Comparison of ENCODE assay signal across 1 cellular context in genomic region chr2:208135794-208136369, GRCh38.
TF ChIP-seq lines count a peak whose summit lies in the region.

No MANE protein-coding gene starts in this region.

TF ChIP-seq in HepG2, 621 proteins besides CTCF, POLR2A, EP300 and RAD21 (continued from another document and continues in another):
- TF ChIP-seq TP53 (CRISPR knock-in tag; conservative IDR thresholded peaks at IDR 0.05), result no peak
- TF ChIP-seq HOXA5 (CRISPR knock-in tag; IDR thresholded peaks at IDR 0.05), result 0 out of 2 replicates have a peak, but pooled peaks have one; percentile 35
- peak; percentile 66 for TF ChIP-seq SAP130 (CRISPR knock-in tag; IDR thresholded peaks at IDR 0.05; ENCODE audit: low read depth)
- no peak for TF ChIP-seq TBP (CRISPR knock-in tag; IDR thresholded peaks at IDR 0.05)
- TF ChIP-seq ERF (CRISPR knock-in tag; IDR thresholded peaks at IDR 0.05), result peak; percentile 70; the same call in 1 of the 2 replicates
- TF ChIP-seq TFDP1 (CRISPR knock-in tag; IDR thresholded peaks at IDR 0.05; ENCODE audit: borderline replicate concordance), result peak; percentile 39; the same call in 1 of the 2 replicates
- peak; percentile 74 for TF ChIP-seq HNF4G (IDR thresholded peaks at IDR 0.05; ENCODE audit: borderline replicate concordance, low read depth, low read length)
- no peak for TF ChIP-seq HNF4G (CRISPR knock-in tag; IDR thresholded peaks at IDR 0.05; ENCODE audit: borderline replicate concordance, low read depth)
- peak; percentile 65; the same call in 1 of the 2 replicates for TF ChIP-seq POGZ (CRISPR knock-in tag; IDR thresholded peaks at IDR 0.05)
- peak; percentile 58; the same call in 1 of the 2 replicates for TF ChIP-seq ELF3 (CRISPR knock-in tag; IDR thresholded peaks at IDR 0.05)
- TF ChIP-seq TARDBP (CRISPR knock-in tag; IDR thresholded peaks at IDR 0.05), result peak; percentile 75
- TF ChIP-seq WIZ (CRISPR knock-in tag; IDR thresholded peaks at IDR 0.05), result peak; percentile 78; the same call in 1 of the 2 replicates
- peak; percentile 94 for TF ChIP-seq TEF (CRISPR knock-in tag; IDR thresholded peaks at IDR 0.05)
- no peak for TF ChIP-seq SMARCC2 (IDR thresholded peaks at IDR 0.05)
- TF ChIP-seq ZNF644 (CRISPR knock-in tag; IDR thresholded peaks at IDR 0.05; ENCODE audit: low read depth), result peak; percentile 98
- 0 out of 2 replicates have a peak, but pooled peaks have one; percentile 53 for TF ChIP-seq ZNF501 (CRISPR knock-in tag; IDR thresholded peaks at IDR 0.05)
- peak; percentile 29; the same call in 1 of the 2 replicates for TF ChIP-seq NCOA2 (CRISPR knock-in tag; IDR thresholded peaks at IDR 0.05)
- TF ChIP-seq GATAD1 (CRISPR knock-in tag; IDR thresholded peaks at IDR 0.05), result peak; percentile 24; the same call in 1 of the 2 replicates
- no peak for TF ChIP-seq NR2F6 (IDR thresholded peaks at IDR 0.05)
- TF ChIP-seq NR2F6 (CRISPR knock-in tag; IDR thresholded peaks at IDR 0.05), result peak; percentile 33; the same call in 1 of the 2 replicates
- 0 out of 2 replicates have a peak, but pooled peaks have one; percentile 46 for TF ChIP-seq ZMYM4 (CRISPR knock-in tag; IDR thresholded peaks at IDR 0.05)
- no peak for TF ChIP-seq ZNF124 (CRISPR knock-in tag; IDR thresholded peaks at IDR 0.05)
- peak; percentile 40; the same call in 1 of the 2 replicates for TF ChIP-seq DRAP1 (CRISPR knock-in tag; IDR thresholded peaks at IDR 0.05)
- TF ChIP-seq TEAD3 (CRISPR knock-in tag; optimal IDR thresholded peaks at IDR 0.05; ENCODE audit: borderline replicate concordance), result peak; percentile 49
- TF ChIP-seq PITX1 (CRISPR knock-in tag; IDR thresholded peaks at IDR 0.05), result peak; percentile 77
- no peak for TF ChIP-seq ZNF563 (CRISPR knock-in tag; IDR thresholded peaks at IDR 0.05)
- peak; percentile 52; the same call in 1 of the 2 replicates for TF ChIP-seq ZNF687 (CRISPR knock-in tag; IDR thresholded peaks at IDR 0.05)
- TF ChIP-seq ZNF121 (CRISPR knock-in tag; IDR thresholded peaks at IDR 0.05), result 0 out of 2 replicates have a peak, but pooled peaks have one; percentile 13
- TF ChIP-seq SRSF9 (IDR thresholded peaks at IDR 0.05; ENCODE audit: borderline replicate concordance, insufficient read depth, low read depth, low read length, poor library complexity, severe bottlenecking), result no peak
- TF ChIP-seq NRL (CRISPR knock-in tag; IDR thresholded peaks at IDR 0.05; ENCODE audit: borderline replicate concordance), result 0 out of 2 replicates have a peak, but pooled peaks have one; percentile 66
- TF ChIP-seq ZNF574 (CRISPR knock-in tag; IDR thresholded peaks at IDR 0.05), result 0 out of 2 replicates have a peak, but pooled peaks have one; percentile 23
- TF ChIP-seq HDAC2 (CRISPR knock-in tag; IDR thresholded peaks at IDR 0.05), result peak; percentile 85
- peak; percentile 79; the same call in 1 of the 2 replicates for TF ChIP-seq ZNF362 (CRISPR knock-in tag; IDR thresholded peaks at IDR 0.05; ENCODE audit: borderline replicate concordance)
- no peak for TF ChIP-seq IKZF4 (CRISPR knock-in tag; IDR thresholded peaks at IDR 0.05; ENCODE audit: borderline replicate concordance, low read depth, not compliant biosample characterization)
- peak; percentile 68; the same call in 1 of the 2 replicates for TF ChIP-seq ZNF335 (CRISPR knock-in tag; IDR thresholded peaks at IDR 0.05)
- 0 out of 2 replicates have a peak, but pooled peaks have one; percentile 3 for TF ChIP-seq IRX3 (CRISPR knock-in tag; IDR thresholded peaks at IDR 0.05; ENCODE audit: borderline replicate concordance, low read depth)
- TF ChIP-seq ZBTB25 (CRISPR knock-in tag; IDR thresholded peaks at IDR 0.05), result 0 out of 2 replicates have a peak, but pooled peaks have one; percentile 60
- peak; percentile 51; the same call in 1 of the 2 replicates for TF ChIP-seq SMYD3 (CRISPR knock-in tag; IDR thresholded peaks at IDR 0.05)
- peak; percentile 40 for TF ChIP-seq MAX (IDR thresholded peaks at IDR 0.05)
- TF ChIP-seq ZNF337 (CRISPR knock-in tag; IDR thresholded peaks at IDR 0.05; ENCODE audit: borderline replicate concordance, low read depth), result no peak
- peak; percentile 32; the same call in 1 of the 2 replicates for TF ChIP-seq YEATS4 (CRISPR knock-in tag; IDR thresholded peaks at IDR 0.05; ENCODE audit: borderline replicate concordance)
- 0 out of 2 replicates have a peak, but pooled peaks have one; percentile 39 for TF ChIP-seq KLF9 (CRISPR knock-in tag; IDR thresholded peaks at IDR 0.05; ENCODE audit: low read depth)
- TF ChIP-seq ARNTL (CRISPR knock-in tag; IDR thresholded peaks at IDR 0.05), result peak; percentile 58; the same call in 1 of the 2 replicates
- 0 out of 2 replicates have a peak, but pooled peaks have one; percentile 52 for TF ChIP-seq ZNF44 (CRISPR knock-in tag; IDR thresholded peaks at IDR 0.05)
- TF ChIP-seq KMT2B (CRISPR knock-in tag; IDR thresholded peaks at IDR 0.05), result peak; percentile 59; the same call in 1 of the 2 replicates
- TF ChIP-seq ASH2L (IDR thresholded peaks at IDR 0.05; ENCODE audit: insufficient read length, low read depth, low read length), result peak; percentile 59
- no peak for TF ChIP-seq U2AF1 (optimal IDR thresholded peaks at IDR 0.05; ENCODE audit: low read depth, low read length)
- TF ChIP-seq ZNF772 (CRISPR knock-in tag; IDR thresholded peaks at IDR 0.05), result peak; percentile 60; the same call in 1 of the 2 replicates
- peak; percentile 58 for TF ChIP-seq CEBPG (CRISPR knock-in tag; IDR thresholded peaks at IDR 0.05)
- TF ChIP-seq ZBTB10 (CRISPR knock-in tag; IDR thresholded peaks at IDR 0.05; ENCODE audit: borderline replicate concordance), result no peak
- 0 out of 2 replicates have a peak, but pooled peaks have one; percentile 43 for TF ChIP-seq SNAPC2 (CRISPR knock-in tag; IDR thresholded peaks at IDR 0.05)
- peak; percentile 96 for TF ChIP-seq ZNF614 (CRISPR knock-in tag; IDR thresholded peaks at IDR 0.05; ENCODE audit: borderline replicate concordance)
- peak; percentile 67; the same call in 1 of the 2 replicates for TF ChIP-seq HOXA3 (CRISPR knock-in tag; IDR thresholded peaks at IDR 0.05)
